12 cellular contexts compared by ENCODE assay signal in genomic region chr19:34360354-34360909, GRCh38. TPM values are rescaled to one million over a fixed set of nuclear protein-coding genes. Genes with fewer than 3 reads are reported as not detected.
DNase-seq lines count a peak whose midpoint lies in the region; ATAC-seq, FAIRE-seq and TF ChIP-seq lines count a peak whose summit lies in the region.
"Had no signal": no experiment of that assay in that cellular context is flagged by ENCODE, and none has a peak within 500 bp of the region (broad histone marks: within the 10 kb centered on the region; RNA-seq: fewer than 3 reads in every experiment).

No MANE protein-coding gene starts in this region.

- peak overlapping the region; percentile 86 for H3K4me2 ChIP-seq in A549

- H3K4me3 ChIP-seq in A549, result no peak overlapping the region

- ATAC-seq in A549 (no peak), naive B cell (ENCODE audit: low read depth in 2 of 2) (no peak), HG03108 (IDR thresholded peaks at IDR 0.05; ENCODE audit: unreplicated experiment) (no peak), GM21737 (IDR thresholded peaks at IDR 0.05; ENCODE audit: unreplicated experiment) (no peak)
- ATAC-seq in activated naive CD8-positive, alpha-beta T cell treated with anti-CD3 and anti-CD28 coated beads, Interleukin-2, amount 10 ng/mL, durations not matched to agents 7 days and 5 days (ENCODE audit: low read depth), result no peak

- CTCF ChIA-PET in A549 (lab: Yijun Ruan, JAX), result interaction anchor here (0.8 to 18.3 kb wide), 7 partner anchors 9 to 70 kb away, joined by 3 to 348 read pairs (median 4); no protein-coding TSS in a partner anchor

- no peaks in the 10 kb centered on the region for H3K27me3 Mint-ChIP-seq in activated naive CD8-positive, alpha-beta T cell treated with anti-CD3 and anti-CD28 coated beads, Interleukin-2, amount 10 ng/mL, durations not matched to agents 7 days and 5 days
- H3K27me3 Mint-ChIP-seq in naive B cell, result no peaks in the 10 kb centered on the region

- H3K9me3 ChIP-seq in A549, result no peaks in the 10 kb centered on the region
- no peaks in the 10 kb centered on the region for H3K9me3 ChIP-seq in ES-I3 (ENCODE audit: control insufficient read depth, insufficient read depth, low read length)
- H3K9me3 ChIP-seq: MG63 had no signal

- peaks cover 47% of the 10 kb centered on the region for H3K4me1 Mint-ChIP-seq in activated naive CD8-positive, alpha-beta T cell treated with anti-CD3 and anti-CD28 coated beads, Interleukin-2, amount 10 ng/mL, durations not matched to agents 7 days and 5 days
- H3K4me1 Mint-ChIP-seq in naive B cell, result peaks cover 20 to 37% (median 36%) of the 10 kb centered on the region in 3 donors

- in situ Hi-C loops in KBM-7 (cut with MboI; ENCODE audit: low pct_unique_long_range_greater_than_20kb, low sequenced_read_pairs), result no loop called here

- 96% methylated on average over 9 of the region's 9 CpGs for WGBS in A549 (ENCODE audit: missing lambda C conversion rate)

- no peak for TF ChIP-seq CTCF in A549 (IDR thresholded peaks at IDR 0.05)

- H3K9me3 Mint-ChIP-seq in activated naive CD8-positive, alpha-beta T cell treated with anti-CD3 and anti-CD28 coated beads, Interleukin-2, amount 10 ng/mL, durations not matched to agents 7 days and 5 days, result no peaks in the 10 kb centered on the region
- H3K9me3 Mint-ChIP-seq in naive B cell, result no peaks in the 10 kb centered on the region

- POLR2A ChIA-PET in A549 (lab: Yijun Ruan, JAX), result interaction anchor here (1.1 to 1.2 kb wide), 2 partner anchors 8 to 75 kb away, joined by 3 to 9 read pairs; no protein-coding TSS in a partner anchor
- POLR2A ChIA-PET in activated naive CD8-positive, alpha-beta T cell treated with anti-CD3 and anti-CD28 coated beads, Interleukin-2, amount 10 ng/mL, durations not matched to agents 7 days and 5 days (lab: Charles Lee), result interaction anchor here (1.6 to 2.1 kb wide), 3 partner anchors 8 to 68 kb away, joined by 5 to 10 read pairs (median 7); partner anchors contain the start of gene UBA2

- H3K4me1 ChIP-seq in A549 (peaks cover 23% of the 10 kb centered on the region), ES-I3 (ENCODE audit: insufficient read depth, low read length) (peaks cover 10% of the 10 kb centered on the region)

- H3K27ac Mint-ChIP-seq in activated naive CD8-positive, alpha-beta T cell treated with anti-CD3 and anti-CD28 coated beads, Interleukin-2, amount 10 ng/mL, durations not matched to agents 7 days and 5 days, result peak overlapping the region; percentile 31
- H3K27ac Mint-ChIP-seq in naive B cell, result peak overlapping the region in 4 of 6 donors; percentile 38 to 95 (median 82)

- FAIRE-seq in A549 (lab: Jason Lieb, UNC), result no peak
- FAIRE-seq: D721Med had no signal

- no peak for TF ChIP-seq RAD21 in A549 (conservative IDR thresholded peaks at IDR 0.05 in 1 of 2, IDR thresholded peaks at IDR 0.05 in 1 of 2)

- peak overlapping the region; percentile 89 for H3K4me3 Mint-ChIP-seq in activated naive CD8-positive, alpha-beta T cell treated with anti-CD3 and anti-CD28 coated beads, Interleukin-2, amount 10 ng/mL, durations not matched to agents 7 days and 5 days
- H3K4me3 Mint-ChIP-seq in naive B cell, result peak overlapping the region; percentile 88 to 97 (median 92)

- DNase-seq in A549 (ENCODE audit: low read depth in 1 of 2, low spot score in 1 of 2), result no peak
- no peak for DNase-seq in activated naive CD8-positive, alpha-beta T cell treated with anti-CD3 and anti-CD28 coated beads, Interleukin-2, amount 10 ng/mL, durations not matched to agents 7 days and 5 days
- no peak for DNase-seq in naive B cell
- no peak for DNase-seq in KBM-7
- no peak for DNase-seq in inferior parietal cortex (ENCODE audit: extremely low spot score)
- DNase-seq: amniotic stem cell, MG63, NCI-H510A treated with DMSO at 0.1 percent for 48 hours had no signal

- peaks cover 9% of the 10 kb centered on the region for H3K36me3 Mint-ChIP-seq in activated naive CD8-positive, alpha-beta T cell treated with anti-CD3 and anti-CD28 coated beads, Interleukin-2, amount 10 ng/mL, durations not matched to agents 7 days and 5 days
- no peaks in the 10 kb centered on the region for H3K36me3 Mint-ChIP-seq in naive B cell

- TF ChIP-seq EP300 in A549 (IDR thresholded peaks at IDR 0.05), result no peak

- no peaks in the 10 kb centered on the region for H3K36me3 ChIP-seq in ES-I3 (ENCODE audit: insufficient read depth, low read length)

- TF ChIP-seq POLR2A in A549 (IDR thresholded peaks at IDR 0.05; ENCODE audit: low read length), result no peak

- peak overlapping the region; percentile 55; the same call in 1 of the 2 replicates for H3K9ac ChIP-seq in ES-I3 (ENCODE audit: low read depth, low read length)

- peak overlapping the region; percentile 90 to 92 for H3K27ac ChIP-seq in A549

TF ChIP-seq in A549, 52 proteins besides CTCF, POLR2A, EP300 and RAD21:
- TF ChIP-seq KDM1A (IDR thresholded peaks at IDR 0.05; ENCODE audit: low read depth) (no peak), JUNB (IDR thresholded peaks at IDR 0.05) (0 out of 2 replicates have a peak, but pooled peaks have one; percentile 22)

RNA-seq across cellular contexts. Expression of gene GPI, which starts 4.6 kb away (rescaled TPM):
- polyA plus RNA-seq in A549 (2011; rRNA removed) (443 and 565 TPM in 2 replicates), A549 (2017; fragmentation: RNase III; extraction: RNeasy Plus Mini Kit Qiagen cat#74134 plus additional on column Dnase treatment) (548 to 579 TPM (median 555 TPM) in 3 replicates), naive B cell (ENCODE audit: low read depth in 6 of 6) (100 to 1,000 TPM in 5 of 6 donors, 10 to 100 TPM in 1; 98.5 to 118 (median 111) TPM)
- polyA plus RNA-seq in A549 (2012; cell fraction: cytosol; rRNA removed), result 630 and 674 TPM in 2 replicates
- polyA plus RNA-seq in A549 (2012; cell fraction: nucleus; rRNA removed), result 958 and 1,031 TPM in 2 replicates
- 992 and 1,185 TPM in 2 replicates for polyA minus RNA-seq in A549 (2011; rRNA and poly(A)+ RNA removed)
- 100 to 1,000 TPM; 725 to 786 TPM for total RNA-seq in activated naive CD8-positive, alpha-beta T cell treated with anti-CD3 and anti-CD28 coated beads, Interleukin-2, amount 10 ng/mL, durations not matched to agents 7 days and 5 days

RNA-seq across cellular contexts. Expression of gene PDCD2L, which starts 43.8 kb away (rescaled TPM):
- 58.5 and 68.9 TPM in 2 replicates for polyA plus RNA-seq in A549 (2011; rRNA removed)
- 72.1 and 74.8 TPM in 2 replicates for polyA plus RNA-seq in A549 (2012; cell fraction: cytosol; rRNA removed)
- polyA plus RNA-seq in A549 (2012; cell fraction: nucleus; rRNA removed), result 50.7 and 66.9 TPM in 2 replicates
- polyA plus RNA-seq in A549 (2017; fragmentation: RNase III; extraction: RNeasy Plus Mini Kit Qiagen cat#74134 plus additional on column Dnase treatment), result 28.2 to 32.7 TPM (median 31.5 TPM) in 3 replicates
- polyA minus RNA-seq in A549 (2011; rRNA and poly(A)+ RNA removed), result 43.5 and 50.5 TPM in 2 replicates
- total RNA-seq in activated naive CD8-positive, alpha-beta T cell treated with anti-CD3 and anti-CD28 coated beads, Interleukin-2, amount 10 ng/mL, durations not matched to agents 7 days and 5 days, result 10 to 100 TPM in 1 of 2 experiments, 1 to 10 TPM in 1; 9.4 to 13.3 TPM
- polyA plus RNA-seq in naive B cell (ENCODE audit: low read depth in 6 of 6), result 10 to 100 TPM in 5 of 6 donors, 1 to 10 TPM in 1; 4.7 to 20.9 (median 16.3) TPM
